Comparison of ENCODE assay signal across 8 cellular contexts in genomic region chr1:93845554-93846150, GRCh38. TPM values are rescaled to one million over a fixed set of nuclear protein-coding genes. Genes with fewer than 3 reads are reported as not detected.
DNase-seq lines count a peak whose midpoint lies in the region; ATAC-seq and TF ChIP-seq lines count a peak whose summit lies in the region.

No MANE protein-coding gene starts in this region.

- H3K36me3 ChIP-seq in neural cell (ENCODE audit: insufficient read depth, low read length) = peaks cover 6% of the 10 kb centered on the region

- H3K9me3 Mint-ChIP-seq in T-helper 2 cell treated with Interferon-gamma antibody and Interleukin-4, amounts not matched to agents 5 μg/mL and 100 μg/mL, for 36 hours = peaks cover 5% of the 10 kb centered on the region

- peak overlapping the region; percentile 89 for H3K9ac ChIP-seq in neural cell (ENCODE audit: low read length)

- peak overlapping the region; percentile 86 for H3K27ac ChIP-seq in epithelial cell of prostate
- H3K27ac ChIP-seq in neural cell (ENCODE audit: low read length) = peak overlapping the region; percentile 91

- ATAC-seq in GM19043 (IDR thresholded peaks at IDR 0.05; ENCODE audit: low read depth, unreplicated experiment) (peak; percentile 16), HG03521 (IDR thresholded peaks at IDR 0.05; ENCODE audit: unreplicated experiment) (peak; percentile 6)

- DNase-seq in Caki2 (ENCODE audit: low read depth) (peak; percentile 74), epithelial cell of prostate (ENCODE audit: low read depth, low spot score) (peak; percentile 78), retina (no peak)
- DNase-seq in T-helper 2 cell treated with Interferon-gamma antibody and Interleukin-4, amounts not matched to agents 5 μg/mL and 100 μg/mL, for 36 hours (ENCODE audit: low spot score) = peak; percentile 53
- DNase-seq in central memory CD4-positive, alpha-beta T cell = no peak

- H3K79me2 ChIP-seq in neural cell (replicated peaks; ENCODE audit: insufficient read depth, low read length) = no peaks in the 10 kb centered on the region

- TF ChIP-seq RAD21 in neural cell (conservative IDR thresholded peaks at IDR 0.05) = no peak

- no peaks in the 10 kb centered on the region for H3K27me3 ChIP-seq in neural cell (ENCODE audit: insufficient read depth, low read depth, low read length)

- peak overlapping the region; percentile 69 for H2AFZ ChIP-seq in neural cell (ENCODE audit: low read depth, low read length)

- H3K27ac Mint-ChIP-seq in T-helper 2 cell treated with Interferon-gamma antibody and Interleukin-4, amounts not matched to agents 5 μg/mL and 100 μg/mL, for 36 hours = peak overlapping the region; percentile 90

- no peak for TF ChIP-seq EP300 in neural cell (conservative IDR thresholded peaks at IDR 0.05; ENCODE audit: poor library complexity, severe bottlenecking)

- H3F3A ChIP-seq in neural cell (ENCODE audit: insufficient read depth, low read length, poor library complexity, severe bottlenecking) = peaks cover 18% of the 10 kb centered on the region

- H3K4me3 ChIP-seq in neural cell (ENCODE audit: low read length) = peak overlapping the region; percentile 93

- peaks cover 19% of the 10 kb centered on the region for H3K4me1 Mint-ChIP-seq in T-helper 2 cell treated with Interferon-gamma antibody and Interleukin-4, amounts not matched to agents 5 μg/mL and 100 μg/mL, for 36 hours (ENCODE audit: low read depth)

- H4K20me1 ChIP-seq in neural cell (ENCODE audit: insufficient read depth) = no peaks in the 10 kb centered on the region

- no peak for TF ChIP-seq CTCF in neural cell (IDR thresholded peaks at IDR 0.05; ENCODE audit: poor library complexity, severe bottlenecking)

- peak overlapping the region; percentile 94 for H3K4me2 ChIP-seq in neural cell (ENCODE audit: low read length)

- H3K36me3 Mint-ChIP-seq in T-helper 2 cell treated with Interferon-gamma antibody and Interleukin-4, amounts not matched to agents 5 μg/mL and 100 μg/mL, for 36 hours (ENCODE audit: low read depth) = peaks cover 3% of the 10 kb centered on the region

- H3K27me3 Mint-ChIP-seq in T-helper 2 cell treated with Interferon-gamma antibody and Interleukin-4, amounts not matched to agents 5 μg/mL and 100 μg/mL, for 36 hours (ENCODE audit: low read depth) = peaks cover 6% of the 10 kb centered on the region

- peak overlapping the region; percentile 87 for H3K4me3 Mint-ChIP-seq in T-helper 2 cell treated with Interferon-gamma antibody and Interleukin-4, amounts not matched to agents 5 μg/mL and 100 μg/mL, for 36 hours

- in situ Hi-C loops in Caki2 (cut with HindIII; ENCODE audit: low pct_unique_long_range_greater_than_20kb, low sequenced_read_pairs) = no loop called here

- H3K9me2 ChIP-seq in neural cell (ENCODE audit: insufficient read depth, low read length) = no peaks in the 10 kb centered on the region

- H3K9me3 ChIP-seq in neural cell (ENCODE audit: low read length) = no peaks in the 10 kb centered on the region

TF ChIP-seq in neural cell, 6 proteins besides CTCF, POLR2A, EP300 and RAD21:
- TF ChIP-seq TAF1 (IDR thresholded peaks at IDR 0.05; ENCODE audit: low read depth) (peak; percentile 16), SMC3 (conservative IDR thresholded peaks at IDR 0.05; ENCODE audit: poor library complexity) (no peak)
TF ChIP-seq in neural cell: peak in this region for 1.

RNA-seq across cellular contexts. Expression of gene DNTTIP2, which starts 33.4 kb away (rescaled TPM):
- total RNA-seq in Caki2 (2014; rRNA removed; shearing (Covaris generic); ENCODE audit: low replicate concordance) = 27.4 and 34.5 TPM in 2 replicates
- 25.8 and 43.8 TPM in 2 replicates for polyA plus RNA-seq in neural cell
- 49.4 and 57.5 TPM in 2 replicates for polyA minus RNA-seq in neural cell

Comparison
In these comparisons a context has a peak if more than half of its experiments do, and no peak if none do; other contexts are left out.
1. DNase-seq: peak in Caki2 (single experiment), T-helper 2 cell treated with Interferon-gamma antibody and Interleukin-4, amounts not matched to agents 5 μg/mL and 100 μg/mL, for 36 hours (single experiment) and epithelial cell of prostate (single experiment); none in central memory CD4-positive, alpha-beta T cell (single experiment) and retina (single experiment).